In genomic region chr15:77542491-77543001, GRCh38 we compare ENCODE assay signal across 8 cellular contexts.
A peak's percentile ranks its signal among the peaks of the same experiment; 100 is the strongest.
DNase-seq lines count a peak whose midpoint lies in the region; ATAC-seq lines count a peak whose summit lies in the region.

No MANE protein-coding gene starts in this region.

- no peak overlapping the region for H3K4me3 ChIP-seq in aorta (ENCODE audit: low read length in 2 of 2)

- H3K4me1 Mint-ChIP-seq in stimulated activated naive CD8-positive, alpha-beta T cell treated with anti-CD3 and anti-CD28 coated beads, Interleukin-15, Interleukin-2, amounts not matched to agents 100 ng/mL and 50 ng/mL, for 24 hours (ENCODE audit: low read depth) = peaks cover 7% of the 10 kb centered on the region
- H3K4me1 Mint-ChIP-seq in activated T-cell treated with anti-CD3 and anti-CD28 coated beads, Interleukin-2, amount 50 U/mL, for 72 hours (ENCODE audit: low read depth) = peaks cover 4% of the 10 kb centered on the region

- H3K4me3 Mint-ChIP-seq in stimulated activated naive CD8-positive, alpha-beta T cell treated with anti-CD3 and anti-CD28 coated beads, Interleukin-15, Interleukin-2, amounts not matched to agents 100 ng/mL and 50 ng/mL, for 24 hours = peak overlapping the region; percentile 76
- peak overlapping the region; percentile 85 to 87 for H3K4me3 Mint-ChIP-seq in activated T-cell treated with anti-CD3 and anti-CD28 coated beads, Interleukin-2, amount 50 U/mL, for 72 hours

- peak overlapping the region; percentile 26 for H3K27ac Mint-ChIP-seq in stimulated activated naive CD8-positive, alpha-beta T cell treated with anti-CD3 and anti-CD28 coated beads, Interleukin-15, Interleukin-2, amounts not matched to agents 100 ng/mL and 50 ng/mL, for 24 hours
- H3K27ac Mint-ChIP-seq in activated T-cell treated with anti-CD3 and anti-CD28 coated beads, Interleukin-2, amount 50 U/mL, for 72 hours = no peak overlapping the region

- no peaks in the 10 kb centered on the region for H3K27me3 Mint-ChIP-seq in stimulated activated naive CD8-positive, alpha-beta T cell treated with anti-CD3 and anti-CD28 coated beads, Interleukin-15, Interleukin-2, amounts not matched to agents 100 ng/mL and 50 ng/mL, for 24 hours
- no peaks in the 10 kb centered on the region for H3K27me3 Mint-ChIP-seq in activated T-cell treated with anti-CD3 and anti-CD28 coated beads, Interleukin-2, amount 50 U/mL, for 72 hours (ENCODE audit: low read depth)

- intact Hi-C loops in aorta (cut with DNase I) = loop anchor here (2.0 to 5.0 kb wide), 9 partner anchors 45 to 600 kb away; no protein-coding TSS in a partner anchor

- H3K36me3 Mint-ChIP-seq in stimulated activated naive CD8-positive, alpha-beta T cell treated with anti-CD3 and anti-CD28 coated beads, Interleukin-15, Interleukin-2, amounts not matched to agents 100 ng/mL and 50 ng/mL, for 24 hours (ENCODE audit: low read depth) = no peaks in the 10 kb centered on the region
- no peaks in the 10 kb centered on the region for H3K36me3 Mint-ChIP-seq in activated T-cell treated with anti-CD3 and anti-CD28 coated beads, Interleukin-2, amount 50 U/mL, for 72 hours (ENCODE audit: insufficient read depth in 2 of 2)

- H3K36me3 ChIP-seq in aorta (ENCODE audit: control insufficient read depth in 1 of 2, insufficient read depth in 2 of 2, low read length in 1 of 2) = no peaks in the 10 kb centered on the region

- no peaks in the 10 kb centered on the region for H3K27me3 ChIP-seq in aorta (ENCODE audit: control insufficient read depth in 1 of 2, insufficient read depth in 2 of 2, low read length in 1 of 2)

- ATAC-seq in stimulated activated naive CD8-positive, alpha-beta T cell treated with anti-CD3 and anti-CD28 coated beads, Interleukin-15, Interleukin-2, amounts not matched to agents 100 U/mL and 50 U/mL, for 24 hours = no peak
- no peak for ATAC-seq in activated T-cell treated with anti-CD3 and anti-CD28 coated beads, Interleukin-2, amount 50 U/mL, for 72 hours (replicated peaks in 1 of 2)
- ATAC-seq in aorta (ENCODE audit: low FRiP score) (no peak), GM18858 (IDR thresholded peaks at IDR 0.05; ENCODE audit: unreplicated experiment) (no peak)

- 91 to 92% methylated on average over 16 of the region's 16 CpGs for WGBS in aorta, 2 donors

- no peaks in the 10 kb centered on the region for H3K4me1 ChIP-seq in aorta (ENCODE audit: control insufficient read depth in 1 of 2, insufficient read depth in 2 of 2, low read length in 2 of 2)

- H3K9me3 Mint-ChIP-seq in stimulated activated naive CD8-positive, alpha-beta T cell treated with anti-CD3 and anti-CD28 coated beads, Interleukin-15, Interleukin-2, amounts not matched to agents 100 ng/mL and 50 ng/mL, for 24 hours = no peaks in the 10 kb centered on the region
- no peaks in the 10 kb centered on the region for H3K9me3 Mint-ChIP-seq in activated T-cell treated with anti-CD3 and anti-CD28 coated beads, Interleukin-2, amount 50 U/mL, for 72 hours

- H3K27ac ChIP-seq in aorta (ENCODE audit: low read depth in 1 of 2, low read length in 2 of 2) = no peak overlapping the region

- no peak for DNase-seq in stimulated activated naive CD8-positive, alpha-beta T cell treated with anti-CD3 and anti-CD28 coated beads, Interleukin-15, Interleukin-2, amounts not matched to agents 100 U/mL and 50 U/mL, for 24 hours
- no peak for DNase-seq in activated T-cell treated with anti-CD3 and anti-CD28 coated beads, Interleukin-2, amount 50 U/mL, for 72 hours
- DNase-seq in kidney glomerular epithelial cell (lab: John Stamatoyannopoulos, UW) (peak; percentile 47), aorta (peak; percentile 36 to 68), NCI-H2171 (lab: John Stamatoyannopoulos, UW) (no peak), NCI-H2196 treated with DMSO at 0.1 percent for 48 hours (lab: John Stamatoyannopoulos, UW; ENCODE audit: unreplicated experiment) (no peak)

- H3K9me3 ChIP-seq in aorta (ENCODE audit: control insufficient read depth, low read length) = no peaks in the 10 kb centered on the region

Comparison
In these comparisons a context has a peak if more than half of its experiments do, and no peak if none do; other contexts are left out.
1. DNase-seq: peak in kidney glomerular epithelial cell (single experiment) and aorta (2 of 2); none in stimulated activated naive CD8-positive, alpha-beta T cell treated with anti-CD3 and anti-CD28 coated beads, Interleukin-15, Interleukin-2, amounts not matched to agents 100 U/mL and 50 U/mL, for 24 hours (single experiment), activated T-cell treated with anti-CD3 and anti-CD28 coated beads, Interleukin-2, amount 50 U/mL, for 72 hours (0 of 2), NCI-H2171 (single experiment) and NCI-H2196 treated with DMSO at 0.1 percent for 48 hours (single experiment).